In genomic region chr5:179678238-179679013, GRCh38 we compare ENCODE assay signal across 8 cellular contexts. TPM values are rescaled to one million over a fixed set of nuclear protein-coding genes. Genes with fewer than 3 reads are reported as not detected.
DNase-seq lines count a peak whose midpoint lies in the region; ATAC-seq and TF ChIP-seq lines count a peak whose summit lies in the region.

No MANE protein-coding gene starts in this region.

- peak in 1 of 2 donors; percentile 4 for TF ChIP-seq POLR2A in lower leg skin (IDR thresholded peaks at IDR 0.05)

- peaks cover 28% of the 10 kb centered on the region for H3K36me3 Mint-ChIP-seq in activated CD4-positive, alpha-beta memory T cell treated with anti-CD3 and anti-CD28 coated beads for 36 hours

- POLR2A ChIA-PET in activated CD4-positive, alpha-beta memory T cell treated with anti-CD3 and anti-CD28 coated beads for 36 hours (lab: Charles Lee), result interaction anchor here (0.5 to 3.7 kb wide), 15 partner anchors 9 to 231 kb away, joined by 3 to 45 read pairs (median 3); partner anchors contain the start of genes CANX, HNRNPH1, MAML1 and RUFY1

- CTCF ChIA-PET in activated CD4-positive, alpha-beta memory T cell treated with anti-CD3 and anti-CD28 coated beads for 36 hours (lab: Charles Lee), result interaction anchor here (0.5 to 2.4 kb wide), 7 partner anchors 10 to 119 kb away, joined by 3 to 12 read pairs (median 3); partner anchors contain the start of gene HNRNPH1

- ATAC-seq in GM19438 (IDR thresholded peaks at IDR 0.05; ENCODE audit: low read depth, unreplicated experiment) (peak; percentile 86), HG03565 (IDR thresholded peaks at IDR 0.05; ENCODE audit: unreplicated experiment) (peak; percentile 83)

- peak overlapping the region; percentile 60 to 98 (median 91) for H3K27ac ChIP-seq in dorsolateral prefrontal cortex

- H3K4me1 Mint-ChIP-seq in activated CD4-positive, alpha-beta memory T cell treated with anti-CD3 and anti-CD28 coated beads for 36 hours (ENCODE audit: low read depth), result peaks cover 24% of the 10 kb centered on the region

- WGBS in lower leg skin, 2 donors, result 0 to 2% methylated on average over 20 to 33 of the region's 75 CpGs

- peak; percentile 99 for DNase-seq in CD1c-positive myeloid dendritic cell (ENCODE audit: extremely low spot score)
- peak; percentile 94 for DNase-seq in NCI-H774 (lab: John Stamatoyannopoulos, UW)
- DNase-seq in activated CD4-positive, alpha-beta memory T cell treated with anti-CD3 and anti-CD28 coated beads for 36 hours, result peak; percentile 96
- DNase-seq in dorsolateral prefrontal cortex, result peak; percentile 92 to 96 (median 94)
- peak; percentile 92 to 99 for DNase-seq in lower leg skin (ENCODE audit: low spot score in 2 of 2)
- peak; percentile 95 for DNase-seq in stimulated activated CD4-positive, alpha-beta T cell treated with anti-CD3 and anti-CD28 coated beads, Interleukin-4, amount 100 ng/mL, for 24 hours

- TF ChIP-seq CTCF in dorsolateral prefrontal cortex (IDR thresholded peaks at IDR 0.05 in 54 of 56, conservative IDR thresholded peaks at IDR 0.05 in 2 of 56; ENCODE audit: low read depth in 1 of 56, partially characterized antibody in 56 of 56) (peak in 35 of 56 donors; percentile 9 to 57 (median 32)), lower leg skin (IDR thresholded peaks at IDR 0.05) (peak in 1 of 3 donors; percentile 36)

- intact Hi-C loops in activated CD4-positive, alpha-beta memory T cell treated with anti-CD3 and anti-CD28 coated beads for 36 hours (cut with micrococcal nuclease), result loop anchor here (1.0 to 5.0 kb wide), 4 partner anchors 20 to 124 kb away; partner anchors contain the start of genes CANX, HNRNPH1 and MAML1
- intact Hi-C loops in dorsolateral prefrontal cortex (cut with DNase I) (loop anchor here (1.0 to 2.0 kb wide), 5 partner anchors 20 to 394 kb away; partner anchors contain the start of genes CANX (in 2 of the 2) and HNRNPH1 (in 1 of the 2)), lower leg skin (cut with DNase I; ENCODE audit: low total_unique reads) (no loop called here)

- no peaks in the 10 kb centered on the region for H3K27me3 ChIP-seq in dorsolateral prefrontal cortex

- peak overlapping the region; percentile 93 for H3K27ac Mint-ChIP-seq in activated CD4-positive, alpha-beta memory T cell treated with anti-CD3 and anti-CD28 coated beads for 36 hours

- H3K9me3 Mint-ChIP-seq in activated CD4-positive, alpha-beta memory T cell treated with anti-CD3 and anti-CD28 coated beads for 36 hours, result no peaks in the 10 kb centered on the region

- H3K4me3 ChIP-seq in dorsolateral prefrontal cortex (peak overlapping the region; percentile 70 to 100 (median 92)), lower leg skin (ENCODE audit: low read depth, poor library complexity, severe bottlenecking) (peak overlapping the region; percentile 89)

- peak overlapping the region; percentile 94 for H3K4me3 Mint-ChIP-seq in activated CD4-positive, alpha-beta memory T cell treated with anti-CD3 and anti-CD28 coated beads for 36 hours

- no peaks in the 10 kb centered on the region for H3K27me3 Mint-ChIP-seq in activated CD4-positive, alpha-beta memory T cell treated with anti-CD3 and anti-CD28 coated beads for 36 hours

RNA-seq across cellular contexts. Expression of gene CBY3, which starts 2.4 kb away (rescaled TPM):
- total RNA-seq in activated CD4-positive, alpha-beta memory T cell treated with anti-CD3 and anti-CD28 coated beads for 36 hours, result under 1 TPM; 0.61 to 0.67 TPM
- total RNA-seq in dorsolateral prefrontal cortex (1 to 10 TPM in 1 of 120 experiments, under 1 TPM in 3, not detected in 116; 0.63 to 1.0 (median 0.76) TPM), lower leg skin (not detected)

RNA-seq across cellular contexts. Expression of gene CANX, which starts 20.3 kb away (rescaled TPM):
- total RNA-seq in activated CD4-positive, alpha-beta memory T cell treated with anti-CD3 and anti-CD28 coated beads for 36 hours, result 100 to 1,000 TPM; 531 to 534 TPM
- 100 to 1,000 TPM; 347 to 585 (median 447) TPM for total RNA-seq in dorsolateral prefrontal cortex
- total RNA-seq in lower leg skin, result 100 to 1,000 TPM; 183 to 307 (median 253) TPM

RNA-seq across cellular contexts. Expression of gene MAML1, which starts 54.2 kb away (rescaled TPM):
- total RNA-seq in activated CD4-positive, alpha-beta memory T cell treated with anti-CD3 and anti-CD28 coated beads for 36 hours, result 10 to 100 TPM; 20.3 to 22.2 TPM
- 10 to 100 TPM; 17.4 to 42.6 (median 27.4) TPM for total RNA-seq in dorsolateral prefrontal cortex
- total RNA-seq in lower leg skin, result 10 to 100 TPM; 25.5 to 46.8 (median 31.5) TPM

RNA-seq across cellular contexts. Expression of gene HNRNPH1, which starts 55.0 kb away (rescaled TPM):
- total RNA-seq in activated CD4-positive, alpha-beta memory T cell treated with anti-CD3 and anti-CD28 coated beads for 36 hours, result 100 to 1,000 TPM; 604 to 611 TPM
- total RNA-seq in dorsolateral prefrontal cortex (100 to 1,000 TPM; 242 to 469 (median 329) TPM), lower leg skin (100 to 1,000 TPM; 182 to 474 (median 317) TPM)

Comparison
In these comparisons a context has a peak if more than half of its experiments do, and no peak if none do; other contexts are left out.
1. Peak in every context shown above with its lines: DNase-seq, ATAC-seq, H3K4me3 ChIP-seq and H3K27ac ChIP-seq.